ENCODE assay signal across 19 cellular contexts in genomic region chr10:29202541-29202940, GRCh38.
"Had no signal": no experiment of that assay in that cellular context is flagged by ENCODE, and none has a peak within 500 bp of the region (broad histone marks: within the 10 kb centered on the region; RNA-seq: fewer than 3 reads in every experiment).

No MANE protein-coding gene starts in this region.

- H3K9me3 Mint-ChIP-seq: endodermal cell; naive thymus-derived CD8-positive, alpha-beta T cell had no signal

- H3K36me3 Mint-ChIP-seq: naive thymus-derived CD8-positive, alpha-beta T cell had no signal

- H3K27ac ChIP-seq: coronary artery, pancreas, upper lobe of left lung, uterus had no signal

- H3K4me1 ChIP-seq: pancreas, upper lobe of left lung, uterus had no signal

- H3K27ac Mint-ChIP-seq: endodermal cell; naive thymus-derived CD8-positive, alpha-beta T cell; progenitor cell of endocrine pancreas had no signal

- H3K4me3 Mint-ChIP-seq: endodermal cell; naive thymus-derived CD8-positive, alpha-beta T cell had no signal

- H3K4me3 ChIP-seq: coronary artery, mucosa of descending colon, pancreas, upper lobe of left lung, uterus had no signal

- H3K27me3 ChIP-seq: pancreas, upper lobe of left lung, uterus had no signal

- H3K9me3 ChIP-seq: mucosa of descending colon, pancreas, upper lobe of left lung, uterus had no signal

- ATAC-seq: left colon; left ventricle myocardium superior; mucosa of descending colon; naive thymus-derived CD8-positive, alpha-beta T cell; pancreas; right cardiac atrium had no signal

- DNase-seq: effector CD4-positive, alpha-beta T cell; endodermal cell; foreskin melanocyte; head of caudate nucleus; hippocampal formation; left colon; left ventricle myocardium superior; mucosa of descending colon; naive thymus-derived CD8-positive, alpha-beta T cell; occipital lobe; pancreas; right cardiac atrium; small intestine; stimulated activated CD4-positive, alpha-beta T cell treated with anti-CD3 and anti-CD28 coated beads, Interleukin-2, amount 100 ng/mL, for 48 hours; stimulated activated naive CD4-positive, alpha-beta T cell treated with Interleukin-2 at 50 U/mL for 16 hours; upper lobe of left lung; uterus had no signal

- H3K36me3 ChIP-seq: pancreas, upper lobe of left lung, uterus had no signal
